Comparison of ENCODE assay signal across 8 cellular contexts in genomic region chr18:63320041-63320689, GRCh38. TPM values are rescaled to one million over a fixed set of nuclear protein-coding genes. Genes with fewer than 3 reads are reported as not detected.
DNase-seq lines count a peak whose midpoint lies in the region; ATAC-seq and TF ChIP-seq lines count a peak whose summit lies in the region.

No MANE protein-coding gene starts in this region.

- H3K9me3 Mint-ChIP-seq in activated T-helper 17 cell treated with anti-CD3 and anti-CD28 coated beads, Interleukin-2, amount 50 U/mL, for 72 hours, result no peaks in the 10 kb centered on the region
- H3K9me3 Mint-ChIP-seq in nephron progenitor cell, result no peaks in the 10 kb centered on the region
- H3K9me3 Mint-ChIP-seq in stimulated activated naive CD8-positive, alpha-beta T cell treated with anti-CD3 and anti-CD28 coated beads, Interleukin-15, amount 100 ng/mL, for 72 hours, result no peaks in the 10 kb centered on the region

- peaks cover 17% of the 10 kb centered on the region for H3K4me1 Mint-ChIP-seq in activated T-helper 17 cell treated with anti-CD3 and anti-CD28 coated beads, Interleukin-2, amount 50 U/mL, for 72 hours
- peaks cover 61% of the 10 kb centered on the region for H3K4me1 Mint-ChIP-seq in nephron progenitor cell
- H3K4me1 Mint-ChIP-seq in stimulated activated naive CD8-positive, alpha-beta T cell treated with anti-CD3 and anti-CD28 coated beads, Interleukin-15, amount 100 ng/mL, for 72 hours, result peaks cover 26% of the 10 kb centered on the region

- no peak for TF ChIP-seq CTCF in fibroblast of pulmonary artery (IDR thresholded peaks at IDR 0.05; ENCODE audit: low read length, missing control alignments)
- TF ChIP-seq CTCF in nephron progenitor cell (IDR thresholded peaks at IDR 0.05), result no peak

- TF ChIP-seq RAD21 in Ishikawa (IDR thresholded peaks at IDR 0.05; ENCODE audit: low read depth), result no peak

- DNase-seq in DMS53 (lab: John Stamatoyannopoulos, UW), result peak; percentile 98
- DNase-seq in RPMI7951 (ENCODE audit: low read depth), result peak; percentile 80
- peak; percentile 85 for DNase-seq in fibroblast of pulmonary artery (ENCODE audit: low read depth)
- DNase-seq in nephron progenitor cell, result peak; percentile 79
- DNase-seq in stimulated activated naive CD8-positive, alpha-beta T cell treated with anti-CD3 and anti-CD28 coated beads, Interleukin-15, amount 100 ng/mL, for 72 hours, result peak; percentile 84 to 87

- ATAC-seq in GM21576 (IDR thresholded peaks at IDR 0.05; ENCODE audit: unreplicated experiment), result peak; percentile 51
- peak; percentile 74 for ATAC-seq in activated T-helper 17 cell treated with anti-CD3 and anti-CD28 coated beads, Interleukin-2, amount 50 U/mL, for 72 hours (replicated peaks)
- ATAC-seq in stimulated activated naive CD8-positive, alpha-beta T cell treated with anti-CD3 and anti-CD28 coated beads, Interleukin-15, amount 100 ng/mL, for 72 hours, result peak; percentile 83

- peaks cover 44% of the 10 kb centered on the region for H3K36me3 Mint-ChIP-seq in activated T-helper 17 cell treated with anti-CD3 and anti-CD28 coated beads, Interleukin-2, amount 50 U/mL, for 72 hours (ENCODE audit: low read depth)
- no peaks in the 10 kb centered on the region for H3K36me3 Mint-ChIP-seq in nephron progenitor cell (ENCODE audit: low read depth)

- H3K27me3 Mint-ChIP-seq in activated T-helper 17 cell treated with anti-CD3 and anti-CD28 coated beads, Interleukin-2, amount 50 U/mL, for 72 hours, result no peaks in the 10 kb centered on the region
- peaks cover 40% of the 10 kb centered on the region for H3K27me3 Mint-ChIP-seq in nephron progenitor cell (ENCODE audit: low read depth, poor library complexity)
- H3K27me3 Mint-ChIP-seq in stimulated activated naive CD8-positive, alpha-beta T cell treated with anti-CD3 and anti-CD28 coated beads, Interleukin-15, amount 100 ng/mL, for 72 hours, result no peaks in the 10 kb centered on the region

- no peak for TF ChIP-seq EP300 in Ishikawa (IDR thresholded peaks at IDR 0.05; ENCODE audit: borderline replicate concordance)

- peak overlapping the region; percentile 74 for H3K4me3 ChIP-seq in fibroblast of pulmonary artery (replicated peaks; ENCODE audit: low read depth, low read length)

- peak overlapping the region; percentile 92 for H3K4me3 Mint-ChIP-seq in activated T-helper 17 cell treated with anti-CD3 and anti-CD28 coated beads, Interleukin-2, amount 50 U/mL, for 72 hours
- peak overlapping the region; percentile 88 for H3K4me3 Mint-ChIP-seq in nephron progenitor cell
- peak overlapping the region; percentile 93 to 94 for H3K4me3 Mint-ChIP-seq in stimulated activated naive CD8-positive, alpha-beta T cell treated with anti-CD3 and anti-CD28 coated beads, Interleukin-15, amount 100 ng/mL, for 72 hours

- peak overlapping the region; percentile 93 for H3K27ac Mint-ChIP-seq in activated T-helper 17 cell treated with anti-CD3 and anti-CD28 coated beads, Interleukin-2, amount 50 U/mL, for 72 hours
- no peak overlapping the region for H3K27ac Mint-ChIP-seq in nephron progenitor cell
- peak overlapping the region; percentile 42 to 98 for H3K27ac Mint-ChIP-seq in stimulated activated naive CD8-positive, alpha-beta T cell treated with anti-CD3 and anti-CD28 coated beads, Interleukin-15, amount 100 ng/mL, for 72 hours

TF ChIP-seq in Ishikawa, 13 proteins besides CTCF, POLR2A, EP300 and RAD21:
- TF ChIP-seq EGR1 (IDR thresholded peaks at IDR 0.05) (no peak), MAX (IDR thresholded peaks at IDR 0.05) (no peak), YY1 (IDR thresholded peaks at IDR 0.05; ENCODE audit: low read depth) (no peak), TCF12 (IDR thresholded peaks at IDR 0.05; ENCODE audit: low read depth) (no peak), NFIC (IDR thresholded peaks at IDR 0.05) (no peak), CEBPB (IDR thresholded peaks at IDR 0.05) (0 out of 2 replicates have a peak, but pooled peaks have one; percentile 4), TEAD4 (IDR thresholded peaks at IDR 0.05) (no peak), ZBTB7A (IDR thresholded peaks at IDR 0.05; ENCODE audit: low read depth) (0 out of 2 replicates have a peak, but pooled peaks have one; percentile 9)
TF ChIP-seq in Ishikawa: peak in this region for 2.

RNA-seq across cellular contexts. Expression of gene BCL2, which starts 0.6 kb away (rescaled TPM):
- 0.84 and 1.4 TPM in 2 replicates for total RNA-seq in RPMI7951 (2014; rRNA removed; shearing (Covaris generic))
- 100 to 1,000 TPM in 1 of 2 donors, 10 to 100 TPM in 1; 95.4 to 269 TPM for total RNA-seq in activated T-helper 17 cell treated with anti-CD3 and anti-CD28 coated beads, Interleukin-2, amount 50 U/mL, for 72 hours

RNA-seq across cellular contexts. Expression of gene KDSR, which starts 46.8 kb away (rescaled TPM):
- 17.1 and 20.8 TPM in 2 replicates for total RNA-seq in RPMI7951 (2014; rRNA removed; shearing (Covaris generic))
- total RNA-seq in activated T-helper 17 cell treated with anti-CD3 and anti-CD28 coated beads, Interleukin-2, amount 50 U/mL, for 72 hours, result 100 to 1,000 TPM in 1 of 2 donors, 10 to 100 TPM in 1; 94.8 to 140 TPM

Comparison
In these comparisons a context has a peak if more than half of its experiments do, and no peak if none do; other contexts are left out.
1. Peak in every context shown above with its lines: DNase-seq, ATAC-seq and H3K4me3 ChIP-seq.
2. RNA of gene BCL2, which starts 0.6 kb away (total RNA-seq): 95.4 to 269 TPM in activated T-helper 17 cell treated with anti-CD3 and anti-CD28 coated beads, Interleukin-2, amount 50 U/mL, for 72 hours; 0.84 to 1.4 TPM in RPMI7951; every median in the first group is over 10 times any median in the second.